Comparison of ENCODE assay signal across 7 cellular contexts in the genomic region with DNA sequence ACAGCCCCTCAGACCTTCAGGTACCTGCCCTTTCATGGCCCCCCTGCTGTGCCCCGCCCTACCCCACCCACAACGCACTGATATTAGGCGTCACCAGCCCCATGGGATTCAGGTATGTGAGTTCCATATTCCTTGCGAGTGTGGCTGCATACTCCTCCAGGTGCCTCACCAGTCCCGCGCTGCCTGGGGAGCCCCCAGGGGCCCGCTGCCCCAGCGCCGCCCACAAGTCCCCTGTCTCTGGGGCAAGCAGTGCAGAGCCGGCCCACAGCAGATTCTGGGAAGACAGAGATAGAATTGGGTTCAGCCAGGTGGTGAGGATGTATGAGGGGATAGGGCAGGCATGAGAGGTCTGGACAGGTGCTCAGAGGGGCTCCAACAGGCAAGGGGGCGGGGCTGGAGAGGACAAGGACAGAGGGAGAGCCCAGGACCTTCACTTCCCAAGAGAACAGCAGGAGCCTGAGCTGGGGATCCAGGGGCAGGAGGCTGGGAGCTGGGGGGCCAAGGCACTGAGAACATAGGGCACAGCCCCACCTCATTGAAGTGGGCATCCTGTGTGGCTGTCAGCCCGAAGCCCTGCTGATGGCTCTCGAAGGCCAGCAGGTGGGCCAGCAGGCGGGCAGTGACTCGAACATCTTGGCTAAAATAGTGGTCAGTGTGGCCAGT.
"Had no signal": no experiment of that assay in that cellular context is flagged by ENCODE, and none has a peak within 500 bp of the region (broad histone marks: within the 10 kb centered on the region; RNA-seq: fewer than 3 reads in every experiment).

No MANE protein-coding gene starts in this region.

- ATAC-seq: HepG2, K562 had no signal

- DNase-seq: IMR-90, KBM-7, KG1 had no signal

- H3K27ac ChIP-seq: HL-60, KMS-11 had no signal
